Comparison of ENCODE assay signal across 9 cellular contexts in genomic region chr11:43942651-43943356, GRCh38. TPM values are rescaled to one million over a fixed set of nuclear protein-coding genes. Genes with fewer than 3 reads are reported as not detected.
DNase-seq lines count a peak whose midpoint lies in the region; ATAC-seq and TF ChIP-seq lines count a peak whose summit lies in the region.
"Had no signal": no experiment of that assay in that cellular context is flagged by ENCODE, and none has a peak within 500 bp of the region (broad histone marks: within the 10 kb centered on the region; RNA-seq: fewer than 3 reads in every experiment).

No MANE protein-coding gene starts in this region.

- H3K9me3 ChIP-seq in HEK293 (ENCODE audit: control insufficient read depth, insufficient read depth, low read depth, low read length) = no peaks in the 10 kb centered on the region
- no peaks in the 10 kb centered on the region for H3K9me3 ChIP-seq in neuron (ENCODE audit: low read length)

- H2AFZ ChIP-seq in neuron (ENCODE audit: low read depth, low read length) = peak overlapping the region; percentile 75

- peaks cover 45 to 69% (median 65%) of the 10 kb centered on the region in 3 donors for H3K27me3 Mint-ChIP-seq in CD14-positive monocyte (ENCODE audit: low read depth in 3 of 3)
- peaks cover 57% of the 10 kb centered on the region for H3K27me3 Mint-ChIP-seq in activated CD4-positive, alpha-beta memory T cell treated with anti-CD3 and anti-CD28 coated beads for 36 hours

- peaks cover 64% of the 10 kb centered on the region for H3K27me3 ChIP-seq in neuron (ENCODE audit: insufficient read depth, low read length)

- DNase-seq in CD14-positive monocyte (ENCODE audit: low spot score) (no peak), foreskin fibroblast (peak in 1 of 2 donors; percentile 68), GDM1 (lab: John Stamatoyannopoulos, UW) (no peak)
- no peak for DNase-seq in activated CD4-positive, alpha-beta memory T cell treated with anti-CD3 and anti-CD28 coated beads for 36 hours

- peaks cover 0 to 6% of the 10 kb centered on the region in 2 donors for H3K36me3 Mint-ChIP-seq in CD14-positive monocyte
- no peaks in the 10 kb centered on the region for H3K36me3 Mint-ChIP-seq in activated CD4-positive, alpha-beta memory T cell treated with anti-CD3 and anti-CD28 coated beads for 36 hours

- H3K4me1 Mint-ChIP-seq in CD14-positive monocyte = peaks cover 26% of the 10 kb centered on the region
- H3K4me1 Mint-ChIP-seq in activated CD4-positive, alpha-beta memory T cell treated with anti-CD3 and anti-CD28 coated beads for 36 hours (ENCODE audit: low read depth) = peaks cover 17% of the 10 kb centered on the region

- H3K27ac Mint-ChIP-seq in CD14-positive monocyte = no peak overlapping the region
- H3K27ac Mint-ChIP-seq in activated CD4-positive, alpha-beta memory T cell treated with anti-CD3 and anti-CD28 coated beads for 36 hours = no peak overlapping the region

- TF ChIP-seq CTCF in CD14-positive monocyte (IDR thresholded peaks at IDR 0.05) (no peak), HEK293 (tag by site-specific recombination; IDR thresholded peaks at IDR 0.05) (no peak), foreskin fibroblast (IDR thresholded peaks at IDR 0.05; ENCODE audit: low read depth, low read length) (no peak)

- no peak for ATAC-seq in HG03521 (IDR thresholded peaks at IDR 0.05; ENCODE audit: unreplicated experiment)
- no peak for ATAC-seq in GM18870 (IDR thresholded peaks at IDR 0.05; ENCODE audit: unreplicated experiment)

- intact Hi-C loops in CD14-positive monocyte (cut with micrococcal nuclease) = loop anchor here in 1 of 2 donors (5.0 kb wide), 1 partner anchor 51 kb away; no protein-coding TSS in a partner anchor
- intact Hi-C loops in activated CD4-positive, alpha-beta memory T cell treated with anti-CD3 and anti-CD28 coated beads for 36 hours (cut with micrococcal nuclease) = loop anchor here (10.0 kb wide), 1 partner anchor 122 kb away; the partner anchor contains the start of gene ACCS

- POLR2A ChIA-PET in HEK293 (lab: Yijun Ruan, JAX) = interaction anchor here (0.5 to 2.0 kb wide), 4 partner anchors 10 to 1870 kb away, joined by 3 to 10 read pairs (median 4); partner anchors contain the start of gene CD82
- POLR2A ChIA-PET in activated CD4-positive, alpha-beta memory T cell treated with anti-CD3 and anti-CD28 coated beads for 36 hours (lab: Charles Lee) = interaction anchor here (0.9 kb wide), 1 partner anchor 14 kb away, joined by 4 read pairs; no protein-coding TSS in a partner anchor

- no peak overlapping the region for H3K27ac ChIP-seq in HEK293 (ENCODE audit: extremely low read depth, low read depth, low read length)

- CTCF ChIA-PET in HEK293 (lab: Yijun Ruan, JAX) = interaction anchor here (0.7 to 1.6 kb wide), 5 partner anchors 14 to 98 kb away, joined by 3 to 6 read pairs (median 5); no protein-coding TSS in a partner anchor
- CTCF ChIA-PET in activated CD4-positive, alpha-beta memory T cell treated with anti-CD3 and anti-CD28 coated beads for 36 hours (lab: Charles Lee) = interaction anchor here (0.8 to 2.2 kb wide), 7 partner anchors 12 to 158 kb away, joined by 3 to 10 read pairs (median 4); partner anchors contain the start of gene EXT2

- H3K9me3 Mint-ChIP-seq in CD14-positive monocyte = peaks cover 0 to 12% (median 7%) of the 10 kb centered on the region in 7 donors
- no peaks in the 10 kb centered on the region for H3K9me3 Mint-ChIP-seq in activated CD4-positive, alpha-beta memory T cell treated with anti-CD3 and anti-CD28 coated beads for 36 hours

- no peaks in the 10 kb centered on the region for H3K4me1 ChIP-seq in HEK293 (ENCODE audit: control insufficient read depth, insufficient read depth, low read length)
- peaks cover 18% of the 10 kb centered on the region for H3K4me1 ChIP-seq in neuron (ENCODE audit: insufficient read depth, low read length)

- H3K36me3 ChIP-seq in HEK293 (ENCODE audit: control insufficient read depth in 2 of 2, insufficient read depth in 1 of 2, low read length in 2 of 2) (no peaks in the 10 kb centered on the region), neuron (ENCODE audit: insufficient read depth, low read length) (no peaks in the 10 kb centered on the region)

- peak overlapping the region; percentile 76 to 88 for H3K4me3 Mint-ChIP-seq in CD14-positive monocyte
- peak overlapping the region; percentile 44 for H3K4me3 Mint-ChIP-seq in activated CD4-positive, alpha-beta memory T cell treated with anti-CD3 and anti-CD28 coated beads for 36 hours

- peak overlapping the region; percentile 46 for H3K4me3 ChIP-seq in HEK293 (ENCODE audit: low read depth, low read length)
- peak overlapping the region; percentile 40 to 50 for H3K4me3 ChIP-seq in foreskin fibroblast (ENCODE audit: low read depth in 1 of 2, low read length in 2 of 2)
- H3K4me3 ChIP-seq in neuron (ENCODE audit: low read length) = peak overlapping the region; percentile 47

TF ChIP-seq in HEK293, 187 proteins besides CTCF, POLR2A, EP300 and RAD21 (continues in another document):
- TF ChIP-seq ZNF513 (tag by site-specific recombination; IDR thresholded peaks at IDR 0.05) (no peak), ZNF785 (tag by site-specific recombination; IDR thresholded peaks at IDR 0.05) (no peak), AEBP2 (tag by site-specific recombination; IDR thresholded peaks at IDR 0.05; ENCODE audit: borderline replicate concordance) (no peak), ZNF350 (tag by site-specific recombination; IDR thresholded peaks at IDR 0.05) (no peak), ZNF18 (tag by site-specific recombination; IDR thresholded peaks at IDR 0.05) (no peak), GLIS1 (tag by site-specific recombination; IDR thresholded peaks at IDR 0.05) (peak; percentile 40), ZNF677 (tag by site-specific recombination; IDR thresholded peaks at IDR 0.05) (no peak), ZNF341 (tag by site-specific recombination; IDR thresholded peaks at IDR 0.05; ENCODE audit: low read depth) (peak; percentile 62), ZBTB44 (tag by site-specific recombination; IDR thresholded peaks at IDR 0.05) (0 out of 2 replicates have a peak, but pooled peaks have one; percentile 32), ZNF747 (tag by site-specific recombination; IDR thresholded peaks at IDR 0.05) (no peak), ZNF692 (tag by site-specific recombination; IDR thresholded peaks at IDR 0.05) (no peak)

RNA-seq across cellular contexts. Expression of gene C11orf96, which starts 0.4 kb away (rescaled TPM):
- not detected for polyA plus RNA-seq in CD14-positive monocyte
- total RNA-seq in activated CD4-positive, alpha-beta memory T cell treated with anti-CD3 and anti-CD28 coated beads for 36 hours = under 1 TPM in 1 of 2 experiments, not detected in 1; 0.21 TPM
- total RNA-seq: LHCN-M2 had no signal
